In genomic region chr16:739560-740458, GRCh38 we compare ENCODE assay signal across 8 cellular contexts. TPM values are rescaled to one million over a fixed set of nuclear protein-coding genes. Genes with fewer than 3 reads are reported as not detected.
A peak's percentile ranks its signal among the peaks of the same experiment; 100 is the strongest.
DNase-seq lines count a peak whose midpoint lies in the region; ATAC-seq and TF ChIP-seq lines count a peak whose summit lies in the region.

No MANE protein-coding gene starts in this region.

- H3K36me3 ChIP-seq in adrenal gland (replicated peaks in 1 of 2) (peaks cover 0 to 25% of the 10 kb centered on the region in 2 donors), thoracic aorta (peaks cover 19% of the 10 kb centered on the region)

- H3K4me1 ChIP-seq in adrenal gland (replicated peaks in 1 of 2), result peaks cover 12% of the 10 kb centered on the region in 2 donors
- peaks cover 8 to 11% of the 10 kb centered on the region in 2 donors for H3K4me1 ChIP-seq in thoracic aorta (ENCODE audit: control insufficient read depth in 1 of 2, low read depth in 2 of 2)

- H3K27ac ChIP-seq in adrenal gland (peak overlapping the region in 1 of 5 donors; percentile 55), thoracic aorta (no peak overlapping the region)

- no peak for TF ChIP-seq CTCF in adrenal gland (IDR thresholded peaks at IDR 0.05)
- no peak for TF ChIP-seq CTCF in thoracic aorta (IDR thresholded peaks at IDR 0.05)

- intact Hi-C loops in adrenal gland (cut with DNase I), result no loop called here

- H3K27me3 ChIP-seq in adrenal gland (no peaks in the 10 kb centered on the region), thoracic aorta (replicated peaks; ENCODE audit: insufficient read depth) (no peaks in the 10 kb centered on the region)

- 39 to 67% (median 42%) methylated on average over 17 to 38 of the region's 38 CpGs for WGBS in adrenal gland, 4 donors

- H3K9me3 ChIP-seq in adrenal gland (replicated peaks in 1 of 3), result no peaks in the 10 kb centered on the region
- H3K9me3 ChIP-seq in thoracic aorta, result no peaks in the 10 kb centered on the region

- H3K27me3 Mint-ChIP-seq in T-helper 2 cell treated with Interferon-gamma antibody and Interleukin-4, amounts not matched to agents 5 μg/mL and 100 μg/mL, for 36 hours (ENCODE audit: low read depth), result no peaks in the 10 kb centered on the region

- no peak overlapping the region for H3K27ac Mint-ChIP-seq in T-helper 2 cell treated with Interferon-gamma antibody and Interleukin-4, amounts not matched to agents 5 μg/mL and 100 μg/mL, for 36 hours

- H3K36me3 Mint-ChIP-seq in T-helper 2 cell treated with Interferon-gamma antibody and Interleukin-4, amounts not matched to agents 5 μg/mL and 100 μg/mL, for 36 hours (ENCODE audit: low read depth), result peaks cover 13% of the 10 kb centered on the region

- ATAC-seq in thoracic aorta (ENCODE audit: insufficient number of reproducible peaks, low FRiP score, low read depth), result no peak
- no peak for ATAC-seq in HG02981 (IDR thresholded peaks at IDR 0.05; ENCODE audit: unreplicated experiment)

- H3K4me1 Mint-ChIP-seq in T-helper 2 cell treated with Interferon-gamma antibody and Interleukin-4, amounts not matched to agents 5 μg/mL and 100 μg/mL, for 36 hours (ENCODE audit: low read depth), result peaks cover 12% of the 10 kb centered on the region

- TF ChIP-seq POLR2A in adrenal gland (IDR thresholded peaks at IDR 0.05), result no peak

- no peak for DNase-seq in T-helper 2 cell treated with Interferon-gamma antibody and Interleukin-4, amounts not matched to agents 5 μg/mL and 100 μg/mL, for 36 hours (ENCODE audit: low spot score)
- DNase-seq in T-helper 2 cell (no peak), adrenal gland (peak in 2 of 7 donors; percentile 10 to 54), left kidney (ENCODE audit: low read depth, low spot score) (peak; percentile 43), thoracic aorta (ENCODE audit: low spot score) (no peak), germinal center (ENCODE audit: low spot score) (no peak), islet precursor cell (no peak)

- peak overlapping the region; percentile 82 for H3K4me3 Mint-ChIP-seq in T-helper 2 cell treated with Interferon-gamma antibody and Interleukin-4, amounts not matched to agents 5 μg/mL and 100 μg/mL, for 36 hours

- H3K4me3 ChIP-seq in adrenal gland (peak overlapping the region in 3 of 4 donors; percentile 33 to 93 (median 75)), thoracic aorta (peak overlapping the region; percentile 87)

- H3K9me3 Mint-ChIP-seq in T-helper 2 cell treated with Interferon-gamma antibody and Interleukin-4, amounts not matched to agents 5 μg/mL and 100 μg/mL, for 36 hours, result no peaks in the 10 kb centered on the region

RNA-seq across cellular contexts. Expression of gene CIAO3, which starts 1.0 kb away (rescaled TPM):
- 10 to 100 TPM; 17.8 to 42.1 (median 29.5) TPM for total RNA-seq in adrenal gland
- polyA plus RNA-seq in adrenal gland, result 10 to 100 TPM in 2 of 3 donors, 1 to 10 TPM in 1; 8.9 to 99.4 (median 38.2) TPM
- 10 to 100 TPM; 27.0 to 30.3 TPM for total RNA-seq in thoracic aorta

RNA-seq across cellular contexts. Expression of gene HAGHL, which starts 12.9 kb away (rescaled TPM):
- total RNA-seq in adrenal gland, result 10 to 100 TPM in 1 of 8 donors, 1 to 10 TPM in 6, not detected in 1; 1.1 to 10.6 (median 6.0) TPM
- polyA plus RNA-seq in adrenal gland, result 10 to 100 TPM in 2 of 3 donors, under 1 TPM in 1; 0.35 to 63.5 (median 11.0) TPM
- 1 to 10 TPM; 6.4 to 8.1 TPM for total RNA-seq in thoracic aorta

RNA-seq across cellular contexts. Expression of gene CCDC78, which starts 13.6 kb away (rescaled TPM):
- 1 to 10 TPM in 2 of 8 donors, under 1 TPM in 4, not detected in 2; 0.29 to 1.9 (median 0.85) TPM for total RNA-seq in adrenal gland
- polyA plus RNA-seq in adrenal gland, result 10 to 100 TPM in 1 of 3 donors, 1 to 10 TPM in 1, under 1 TPM in 1; 0.64 to 49.9 (median 7.7) TPM
- total RNA-seq in thoracic aorta, result under 1 TPM; 0.92 to 0.95 TPM

RNA-seq across cellular contexts. Expression of gene ANTKMT, which starts 18.9 kb away (rescaled TPM):
- total RNA-seq in adrenal gland (100 to 1,000 TPM in 1 of 8 donors, 10 to 100 TPM in 7; 36.8 to 127 (median 64.1) TPM), thoracic aorta (10 to 100 TPM; 29.7 to 46.7 TPM)
- 100 to 1,000 TPM in 2 of 3 donors, under 1 TPM in 1; 0.48 to 124 (median 104) TPM for polyA plus RNA-seq in adrenal gland

RNA-seq across cellular contexts. Expression of gene MSLN, which starts 20.7 kb away (rescaled TPM):
- total RNA-seq in adrenal gland (under 1 TPM in 2 of 8 donors, not detected in 6; 0.43 to 0.46 TPM), thoracic aorta (1 to 10 TPM in 1 of 2 donors, not detected in 1; 1.3 TPM)
- under 1 TPM in 1 of 3 donors, not detected in 2; 0.13 TPM for polyA plus RNA-seq in adrenal gland
